8 cellular contexts compared by ENCODE assay signal in genomic region chr9:131274674-131275331, GRCh38. TPM values are rescaled to one million over a fixed set of nuclear protein-coding genes. Genes with fewer than 3 reads are reported as not detected.
DNase-seq lines count a peak whose midpoint lies in the region; ATAC-seq, FAIRE-seq and TF ChIP-seq lines count a peak whose summit lies in the region.
"Had no signal": no experiment of that assay in that cellular context is flagged by ENCODE, and none has a peak within 500 bp of the region (broad histone marks: within the 10 kb centered on the region; RNA-seq: fewer than 3 reads in every experiment).

No MANE protein-coding gene starts in this region.

- intact Hi-C loops in heart left ventricle (cut with DNase I): loop anchor here in 9 of 10 donors (2.0 to 10.0 kb wide), 10 partner anchors 36 to 98 kb away; no protein-coding TSS in a partner anchor

- H3K36me3 ChIP-seq in heart left ventricle: no peaks in the 10 kb centered on the region

- TF ChIP-seq CTCF in GM20000 (IDR thresholded peaks at IDR 0.05; ENCODE audit: extremely low read depth, missing control alignments): no peak
- no peak for TF ChIP-seq CTCF in heart left ventricle (IDR thresholded peaks at IDR 0.05)

- peak overlapping the region; percentile 99 for H3K27ac Mint-ChIP-seq in T-helper 17 cell
- peak overlapping the region; percentile 97 for H3K27ac Mint-ChIP-seq in stimulated activated memory B cell treated with anti-CD40 and anti-IgM and Interleukin-4, amounts not matched to agents 10 μg/mL and 1 μg/mL and 100 μg/mL, for 72 hours

- H3K4me1 Mint-ChIP-seq in T-helper 17 cell: peaks cover 46% of the 10 kb centered on the region
- peaks cover 71% of the 10 kb centered on the region for H3K4me1 Mint-ChIP-seq in stimulated activated memory B cell treated with anti-CD40 and anti-IgM and Interleukin-4, amounts not matched to agents 10 μg/mL and 1 μg/mL and 100 μg/mL, for 72 hours

- DNase-seq in GM20000 (ENCODE audit: low spot score) (peak; percentile 59), T-helper 17 cell (no peak), heart left ventricle (peak in 4 of 5 donors; percentile 75 to 84 (median 76)), HTR-8/SVneo (ENCODE audit: insufficient read length, low spot score) (no peak)
- DNase-seq: NCI-H2081 had no signal

- H3K27me3 Mint-ChIP-seq in T-helper 17 cell: no peaks in the 10 kb centered on the region
- no peaks in the 10 kb centered on the region for H3K27me3 Mint-ChIP-seq in stimulated activated memory B cell treated with anti-CD40 and anti-IgM and Interleukin-4, amounts not matched to agents 10 μg/mL and 1 μg/mL and 100 μg/mL, for 72 hours

- peaks cover 22 to 77% (median 56%) of the 10 kb centered on the region in 12 donors for H3K4me1 ChIP-seq in heart left ventricle

- ATAC-seq in T-helper 17 cell (no peak), heart left ventricle (peak; percentile 35 to 71 (median 54)), HG02678 (IDR thresholded peaks at IDR 0.05; ENCODE audit: unreplicated experiment) (no peak), HG02571 (IDR thresholded peaks at IDR 0.05; ENCODE audit: unreplicated experiment) (no peak)
- peak; percentile 45 for ATAC-seq in stimulated activated memory B cell treated with anti-CD40 and anti-IgM and Interleukin-4, amounts not matched to agents 10 μg/mL and 1 μg/mL and 100 μg/mL, for 72 hours

- peak overlapping the region; percentile 98 for H3K4me3 Mint-ChIP-seq in T-helper 17 cell
- H3K4me3 Mint-ChIP-seq in stimulated activated memory B cell treated with anti-CD40 and anti-IgM and Interleukin-4, amounts not matched to agents 10 μg/mL and 1 μg/mL and 100 μg/mL, for 72 hours: peak overlapping the region; percentile 100

- WGBS in heart left ventricle, 4 donors: 15 to 22% (median 17%) methylated on average over 15 to 18 of the region's 18 CpGs

- no peaks in the 10 kb centered on the region for H3K9me3 ChIP-seq in T-helper 17 cell (ENCODE audit: control insufficient read depth, low read length, poor library complexity, severe bottlenecking)
- no peaks in the 10 kb centered on the region for H3K9me3 ChIP-seq in heart left ventricle

- peaks cover 5% of the 10 kb centered on the region for H3K36me3 Mint-ChIP-seq in T-helper 17 cell (ENCODE audit: low read depth)
- H3K36me3 Mint-ChIP-seq in stimulated activated memory B cell treated with anti-CD40 and anti-IgM and Interleukin-4, amounts not matched to agents 10 μg/mL and 1 μg/mL and 100 μg/mL, for 72 hours: peaks cover 5% of the 10 kb centered on the region

- no peak for TF ChIP-seq POLR2A in heart left ventricle (IDR thresholded peaks at IDR 0.05)

- H3K9me3 Mint-ChIP-seq in stimulated activated memory B cell treated with anti-CD40 and anti-IgM and Interleukin-4, amounts not matched to agents 10 μg/mL and 1 μg/mL and 100 μg/mL, for 72 hours: no peaks in the 10 kb centered on the region

- H3K27ac ChIP-seq in heart left ventricle: peak overlapping the region; percentile 88 to 99 (median 98)

- FAIRE-seq in HTR-8/SVneo (lab: Jason Lieb, UNC): no peak

- H3K4me3 ChIP-seq in heart left ventricle: peak overlapping the region; percentile 69 to 96 (median 84)

- H3K27me3 ChIP-seq in heart left ventricle: no peaks in the 10 kb centered on the region

RNA-seq across cellular contexts. Expression of gene FAM78A, which starts 1.5 kb away (rescaled TPM):
- total RNA-seq in T-helper 17 cell (10 to 100 TPM; 59.5 to 60.4 TPM), heart left ventricle (10 to 100 TPM; 24.8 to 36.0 (median 33.4) TPM)
- 10 to 100 TPM; 13.6 to 37.9 TPM for polyA plus RNA-seq in heart left ventricle

RNA-seq across cellular contexts. Expression of gene PLPP7, which starts 14.7 kb away (rescaled TPM):
- total RNA-seq in T-helper 17 cell (under 1 TPM in 1 of 2 donors, not detected in 1; 0.17 TPM), heart left ventricle (100 to 1,000 TPM in 6 of 9 donors, 10 to 100 TPM in 3; 78.8 to 293 (median 109) TPM)
- polyA plus RNA-seq in heart left ventricle: 100 to 1,000 TPM in 1 of 2 donors, 10 to 100 TPM in 1; 56.1 to 166 TPM

Comparison
In these comparisons a context has a peak if more than half of its experiments do, and no peak if none do; other contexts are left out.
1. DNase-seq: peak in GM20000 (single experiment) and heart left ventricle (4 of 5); none in T-helper 17 cell (0 of 3) and HTR-8/SVneo (single experiment).
2. ATAC-seq: peak in heart left ventricle (4 of 4) and stimulated activated memory B cell treated with anti-CD40 and anti-IgM and Interleukin-4, amounts not matched to agents 10 μg/mL and 1 μg/mL and 100 μg/mL, for 72 hours (single experiment); none in T-helper 17 cell (single experiment), HG02678 (single experiment) and HG02571 (single experiment).
3. RNA of gene PLPP7, which starts 14.7 kb away (total RNA-seq): 78.8 to 293 TPM in heart left ventricle; 0.17 TPM in T-helper 17 cell; every median in the first group is over 10 times any median in the second.